ENCODE assay signal across 9 cellular contexts in the genomic region with DNA sequence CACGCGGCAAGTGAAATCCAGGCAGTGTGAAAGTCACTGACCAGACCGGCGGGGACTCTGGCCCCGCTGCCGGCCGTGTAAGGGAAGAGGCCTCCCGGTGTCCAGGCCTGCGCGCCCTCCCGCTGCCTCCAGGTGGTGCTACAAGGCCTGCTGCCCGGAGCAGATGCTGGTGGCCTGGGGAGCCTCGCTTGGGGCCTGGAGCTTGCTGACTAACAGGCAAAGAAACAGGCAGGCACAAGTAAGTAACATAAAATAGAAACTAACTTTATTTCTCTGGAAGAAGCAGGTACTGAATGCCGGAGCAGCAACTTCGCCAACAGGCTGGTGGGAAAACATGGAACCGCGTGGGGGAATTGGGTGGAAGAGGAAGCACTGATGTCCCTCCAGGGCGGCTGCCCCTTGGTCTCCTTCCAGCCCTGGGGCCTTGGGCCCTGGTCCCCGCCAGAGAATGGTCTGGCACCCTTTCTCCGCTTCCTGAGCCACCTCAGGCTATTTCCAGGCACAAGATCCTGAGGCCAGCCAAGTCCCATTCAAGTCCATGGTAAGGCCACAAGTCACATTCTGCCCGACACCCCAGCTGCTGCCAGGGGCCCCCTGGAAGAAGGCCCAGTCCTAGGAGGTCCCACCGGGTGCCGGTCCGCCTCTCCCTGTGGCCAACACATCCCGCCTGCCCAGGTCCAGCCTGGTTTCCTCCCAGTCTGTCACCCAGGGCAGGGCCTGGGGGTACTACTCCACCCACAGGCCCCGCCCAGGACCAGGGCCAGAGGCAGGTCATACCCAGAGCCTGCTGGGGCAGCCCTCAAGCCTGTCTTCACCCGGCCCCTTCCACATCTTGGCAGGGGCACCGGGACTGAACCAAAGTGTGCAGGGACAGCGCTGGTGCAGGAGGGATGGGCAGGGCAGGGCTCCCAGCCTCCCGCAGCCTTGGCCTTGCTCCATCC. TPM values are rescaled to one million over a fixed set of nuclear protein-coding genes. Genes with fewer than 3 reads are reported as not detected.
A peak's percentile ranks its signal among the peaks of the same experiment; 100 is the strongest.
DNase-seq lines count a peak whose midpoint lies in the region; ATAC-seq and TF ChIP-seq lines count a peak whose summit lies in the region.
"Had no signal": no experiment of that assay in that cellular context is flagged by ENCODE, and none has a peak within 500 bp of the region (broad histone marks: within the 10 kb centered on the region; RNA-seq: fewer than 3 reads in every experiment).

No MANE protein-coding gene starts in this region.

- H3K36me3 ChIP-seq in Peyer's patch (peaks cover 0 to 6% (median 0%) of the 10 kb centered on the region in 3 donors), neutrophil (peaks cover 55% of the 10 kb centered on the region)

- H3K27ac ChIP-seq in Peyer's patch (peak overlapping the region in 1 of 4 donors; percentile 20), neutrophil (peak overlapping the region; percentile 35)
- H3K27ac ChIP-seq: SK-N-MC had no signal

- peak; percentile 85 for ATAC-seq in HG03095 (IDR thresholded peaks at IDR 0.05; ENCODE audit: unreplicated experiment)
- peak; percentile 76 for ATAC-seq in stimulated activated naive CD8-positive, alpha-beta T cell treated with anti-CD3 and anti-CD28 coated beads, Interleukin-15, Interleukin-2, amounts not matched to agents 100 U/mL and 50 U/mL, for 24 hours
- ATAC-seq in GM21723 (IDR thresholded peaks at IDR 0.05; ENCODE audit: unreplicated experiment), result no peak

- H3K9me3 ChIP-seq in Peyer's patch (no peaks in the 10 kb centered on the region), neutrophil (no peaks in the 10 kb centered on the region)

- TF ChIP-seq CTCF in Peyer's patch (IDR thresholded peaks at IDR 0.05) (peak; percentile 57 to 95 (median 87)), neutrophil (IDR thresholded peaks at IDR 0.05) (peak; percentile 76)

- H3K4me3 ChIP-seq in Peyer's patch (no peak overlapping the region), neutrophil (ENCODE audit: low read depth in 1 of 2, low read length in 1 of 2) (no peak overlapping the region)
- H3K4me3 ChIP-seq: SK-N-MC had no signal

- H3K27me3 ChIP-seq in Peyer's patch, result no peaks in the 10 kb centered on the region
- H3K27me3 ChIP-seq in neutrophil, result peaks cover 12% of the 10 kb centered on the region

- H3K4me1 ChIP-seq in Peyer's patch (peaks cover 0 to 15% (median 0%) of the 10 kb centered on the region in 4 donors), neutrophil (ENCODE audit: control insufficient read depth in 1 of 2, insufficient read depth in 1 of 2, low read depth in 1 of 2, low read length in 1 of 2) (peaks cover 4 to 6% of the 10 kb centered on the region in 2 experiments)

- DNase-seq in COLO829 (ENCODE audit: low spot score) (peak; percentile 53), Peyer's patch (peak; percentile 70 to 91 (median 89)), fibroblast of peridontal ligament (ENCODE audit: extremely low read depth) (peak; percentile 83)
- DNase-seq in activated T-helper 1 cell treated with anti-CD3 and anti-CD28 coated beads, Interleukin-2, amount 50 U/mL, for 16 hours (ENCODE audit: low read depth in 1 of 2, low spot score in 1 of 2), result peak; percentile 28 to 46
- peak; percentile 81 for DNase-seq in stimulated activated naive CD8-positive, alpha-beta T cell treated with anti-CD3 and anti-CD28 coated beads, Interleukin-15, Interleukin-2, amounts not matched to agents 100 U/mL and 50 U/mL, for 24 hours

- TF ChIP-seq POLR2A in Peyer's patch (IDR thresholded peaks at IDR 0.05), result no peak

RNA-seq across cellular contexts. Expression of gene TNK2, which starts 45.0 kb away (rescaled TPM):
- 100 to 1,000 TPM in 1 of 4 donors, 10 to 100 TPM in 3; 18.6 to 149 (median 24.6) TPM for total RNA-seq in Peyer's patch

RNA-seq across cellular contexts. Expression of gene MUC4, which starts 51.7 kb away (rescaled TPM):
- total RNA-seq in Peyer's patch, result 10 to 100 TPM in 2 of 4 donors, 1 to 10 TPM in 2; 5.8 to 23.1 (median 13.0) TPM

Comparison
In these comparisons a context has a peak if more than half of its experiments do, and no peak if none do; other contexts are left out.
1. DNase-seq: peak in every context shown above with its lines; median percentile 89 in Peyer's patch; 83 in fibroblast of peridontal ligament; 81 in stimulated activated naive CD8-positive, alpha-beta T cell treated with anti-CD3 and anti-CD28 coated beads, Interleukin-15, Interleukin-2, amounts not matched to agents 100 U/mL and 50 U/mL, for 24 hours; 53 in COLO829; 37 in activated T-helper 1 cell treated with anti-CD3 and anti-CD28 coated beads, Interleukin-2, amount 50 U/mL, for 16 hours.